Comparison of ENCODE assay signal across 29 cellular contexts in the genomic region with DNA sequence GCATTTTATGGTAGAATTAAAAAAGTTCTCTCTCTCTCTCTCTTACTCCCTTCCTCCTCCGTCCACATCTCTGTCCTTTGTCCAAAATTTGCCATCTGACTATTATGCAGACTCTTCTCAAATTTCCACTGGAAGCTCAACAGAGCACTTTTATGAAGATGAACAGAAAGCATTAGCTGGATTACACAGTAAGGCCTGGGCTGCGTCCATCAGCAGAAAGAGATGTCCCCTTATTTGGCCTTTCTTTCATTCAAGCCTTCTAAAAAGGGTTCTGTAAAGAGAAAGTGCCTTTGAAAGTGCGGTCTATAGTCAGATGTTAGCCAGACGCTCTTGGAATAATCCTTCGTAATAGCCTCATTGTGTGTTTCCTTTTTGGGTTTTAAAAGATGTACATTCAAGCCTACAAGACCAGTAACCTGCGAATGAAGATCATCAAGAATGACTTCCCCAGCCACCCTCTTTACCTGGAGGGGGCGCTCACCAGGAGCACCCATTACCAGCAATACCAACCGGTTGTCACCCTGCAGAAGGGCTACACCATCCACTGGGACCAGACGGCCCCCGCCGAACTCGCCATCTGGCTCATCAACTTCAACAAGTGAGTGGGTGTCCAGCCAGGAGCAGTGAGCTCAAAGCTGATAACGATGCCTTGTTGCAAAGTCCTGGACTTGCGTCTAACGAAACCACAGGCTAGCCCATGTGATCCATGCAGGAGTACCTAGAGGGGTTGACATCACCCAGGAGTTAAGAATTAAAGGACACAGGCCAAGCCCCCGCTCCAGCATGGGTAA. TPM values are rescaled to one million over a fixed set of nuclear protein-coding genes. Genes with fewer than 3 reads are reported as not detected.
A peak's percentile ranks its signal among the peaks of the same experiment; 100 is the strongest.
DNase-seq lines count a peak whose midpoint lies in the region; TF ChIP-seq lines count a peak whose summit lies in the region.
"Had no signal": no experiment of that assay in that cellular context is flagged by ENCODE, and none has a peak within 500 bp of the region (broad histone marks: within the 10 kb centered on the region; RNA-seq: fewer than 3 reads in every experiment).

No MANE protein-coding gene starts in this region.

- H2BK120ac ChIP-seq in trophoblast cell (ENCODE audit: insufficient read depth, low read length, poor library complexity) = peak overlapping the region; percentile 0

- H3K79me1 ChIP-seq in trophoblast cell (ENCODE audit: low read length) = peaks cover 2% of the 10 kb centered on the region

- no peak overlapping the region for H3K4me3 ChIP-seq in AG04450 (ENCODE audit: low read depth, low read length)
- no peak overlapping the region for H3K4me3 ChIP-seq in fibroblast of villous mesenchyme (ENCODE audit: low read depth, low read length)
- no peak overlapping the region for H3K4me3 ChIP-seq in trophoblast cell (ENCODE audit: low read depth, low read length)
- H3K4me3 ChIP-seq: A549, body of pancreas, GM12878, MG63 had no signal

- no peak overlapping the region for H3K23ac ChIP-seq in trophoblast cell (ENCODE audit: low read length)

- H3K27ac Mint-ChIP-seq in glutamatergic neuron (ENCODE audit: unreplicated experiment) = no peak overlapping the region
- H3K27ac Mint-ChIP-seq: activated CD4-positive, alpha-beta memory T cell treated with anti-CD3 and anti-CD28 coated beads for 36 hours; activated naive CD4-positive, alpha-beta T cell treated with anti-CD3 and anti-CD28 coated beads, Interleukin-2, amount 10 ng/mL, durations not matched to agents 7 days and 5 days; B cell; natural killer cell; stimulated activated naive B cell treated with anti-CD40 and anti-IgM and Interleukin-4, amounts not matched to agents 10 μg/mL and 1 μg/mL and 100 μg/mL, for 72 hours had no signal

- peaks cover 2% of the 10 kb centered on the region for H3K9me3 Mint-ChIP-seq in glutamatergic neuron (ENCODE audit: unreplicated experiment)
- H3K9me3 Mint-ChIP-seq: activated CD4-positive, alpha-beta memory T cell treated with anti-CD3 and anti-CD28 coated beads for 36 hours; activated naive CD4-positive, alpha-beta T cell treated with anti-CD3 and anti-CD28 coated beads, Interleukin-2, amount 10 ng/mL, durations not matched to agents 7 days and 5 days; CD4-positive, alpha-beta memory T cell; natural killer cell; stimulated activated naive B cell treated with anti-CD40 and anti-IgM and Interleukin-4, amounts not matched to agents 10 μg/mL and 1 μg/mL and 100 μg/mL, for 72 hours had no signal

- H3K36me3 ChIP-seq in trophoblast cell (ENCODE audit: control insufficient read depth in 1 of 2, insufficient read depth in 2 of 2, low read length in 2 of 2) = peaks cover 5 to 17% of the 10 kb centered on the region in 2 experiments

- no peaks in the 10 kb centered on the region for H3K27me3 ChIP-seq in AG04450 (ENCODE audit: control insufficient read depth, insufficient read depth, low read length)
- H3K27me3 ChIP-seq in trophoblast cell (ENCODE audit: insufficient read depth, low read length) = no peaks in the 10 kb centered on the region
- H3K27me3 ChIP-seq: body of pancreas, MG63 had no signal

- H2AFZ ChIP-seq in trophoblast cell (ENCODE audit: insufficient read depth, low read length, poor library complexity) = no peak overlapping the region

- H3K18ac ChIP-seq in trophoblast cell (ENCODE audit: low read length) = no peak overlapping the region

- no peaks in the 10 kb centered on the region for H3K79me2 ChIP-seq in trophoblast cell (ENCODE audit: control insufficient read depth, insufficient read depth, low read length, poor library complexity)

- no peak overlapping the region for H4K12ac ChIP-seq in trophoblast cell (ENCODE audit: low read depth, low read length)

- peak overlapping the region; percentile 11 for H3K27ac ChIP-seq in AG04450 (ENCODE audit: low read depth, low read length)
- peak overlapping the region; percentile 21 for H3K27ac ChIP-seq in trophoblast cell (ENCODE audit: low read depth, low read length)
- H3K27ac ChIP-seq: A549, body of pancreas had no signal

- H3K9me3 ChIP-seq in AG04450 (ENCODE audit: control insufficient read depth, insufficient read depth, low read length) = no peaks in the 10 kb centered on the region
- H3K9me3 ChIP-seq in trophoblast cell (ENCODE audit: insufficient read depth, low read depth, low read length) = no peaks in the 10 kb centered on the region
- H3K9me3 ChIP-seq: A549, body of pancreas, MG63 had no signal

- peaks cover 10% of the 10 kb centered on the region for H3K36me3 Mint-ChIP-seq in glutamatergic neuron (ENCODE audit: unreplicated experiment)
- H3K36me3 Mint-ChIP-seq: activated naive CD4-positive, alpha-beta T cell treated with anti-CD3 and anti-CD28 coated beads, Interleukin-2, amount 10 ng/mL, durations not matched to agents 7 days and 5 days; natural killer cell had no signal

- CTCF ChIA-PET in AG04450 (lab: Charles Lee) = no interaction called here

- H2BK12ac ChIP-seq in trophoblast cell (ENCODE audit: low read length) = no peak overlapping the region

- in situ Hi-C loops in SK-MEL-5 (cut with HindIII; ENCODE audit: low pct_unique_long_range_greater_than_20kb, low sequenced_read_pairs) = no loop called here

- H3K9ac ChIP-seq in trophoblast cell (ENCODE audit: low read length) = no peak overlapping the region

- no peak overlapping the region for H3K4me2 ChIP-seq in trophoblast cell (ENCODE audit: low read length)
- H3K4me2 ChIP-seq: A549 had no signal

- DNase-seq in AG04450 (ENCODE audit: low read depth, low spot score) (no peak), SK-MEL-5 (ENCODE audit: low read depth, low spot score) (peak; percentile 59), fibroblast of villous mesenchyme (ENCODE audit: low read depth) (peak; percentile 16), trophoblast cell (no peak), activated gamma-delta T cell (lab: John Stamatoyannopoulos, UW) (no peak), DMS114 treated with DMSO at 0.1 percent for 48 hours (lab: John Stamatoyannopoulos, UW; ENCODE audit: unreplicated experiment) (no peak), GF-D8 (lab: John Stamatoyannopoulos, UW) (no peak), glutamatergic neuron (no peak)
- DNase-seq: activated CD4-positive, alpha-beta memory T cell treated with anti-CD3 and anti-CD28 coated beads for 36 hours; activated CD4-positive, alpha-beta T cell treated with anti-CD3 and anti-CD28 coated beads for 1 hour; activated CD8-positive, alpha-beta memory T cell treated with anti-CD3 and anti-CD28 coated beads, Interleukin-2, amount 50 U/mL, for 4 hours; activated naive CD4-positive, alpha-beta T cell treated with anti-CD3 and anti-CD28 coated beads, Interleukin-2, amount 10 ng/mL, durations not matched to agents 7 days and 5 days; body of pancreas; CD4-positive, alpha-beta memory T cell; cerebellar nuclear complex; head of caudate nucleus; KG1; kidney; MG63; natural killer cell; NCI-H2029 treated with DMSO at 0.1 percent for 48 hours; NCI-H2227 treated with DMSO at 0.1 percent for 48 hours; NCI-H526; Right ventricle myocardium superior; stimulated activated naive B cell treated with anti-CD40 and anti-IgM and Interleukin-4, amounts not matched to agents 10 μg/mL and 1 μg/mL and 100 μg/mL, for 72 hours; T-helper 2 cell had no signal

- no peak for TF ChIP-seq CTCF in AG04450 (IDR thresholded peaks at IDR 0.05; ENCODE audit: low read depth, low read length)
- no peak for TF ChIP-seq CTCF in fibroblast of villous mesenchyme (IDR thresholded peaks at IDR 0.05; ENCODE audit: insufficient read depth, low read depth, low read length)
- no peak for TF ChIP-seq CTCF in glutamatergic neuron (IDR thresholded peaks at IDR 0.05; ENCODE audit: partially characterized antibody, unreplicated experiment)

- no peak overlapping the region for H3K4me3 Mint-ChIP-seq in glutamatergic neuron (ENCODE audit: unreplicated experiment)
- H3K4me3 Mint-ChIP-seq: activated CD4-positive, alpha-beta memory T cell treated with anti-CD3 and anti-CD28 coated beads for 36 hours; activated naive CD4-positive, alpha-beta T cell treated with anti-CD3 and anti-CD28 coated beads, Interleukin-2, amount 10 ng/mL, durations not matched to agents 7 days and 5 days; B cell; CD4-positive, alpha-beta memory T cell; natural killer cell; stimulated activated naive B cell treated with anti-CD40 and anti-IgM and Interleukin-4, amounts not matched to agents 10 μg/mL and 1 μg/mL and 100 μg/mL, for 72 hours had no signal

- H3K27me3 Mint-ChIP-seq in glutamatergic neuron (ENCODE audit: unreplicated experiment) = no peaks in the 10 kb centered on the region
- H3K27me3 Mint-ChIP-seq: activated CD4-positive, alpha-beta memory T cell treated with anti-CD3 and anti-CD28 coated beads for 36 hours; activated naive CD4-positive, alpha-beta T cell treated with anti-CD3 and anti-CD28 coated beads, Interleukin-2, amount 10 ng/mL, durations not matched to agents 7 days and 5 days; B cell; CD4-positive, alpha-beta memory T cell; stimulated activated naive B cell treated with anti-CD40 and anti-IgM and Interleukin-4, amounts not matched to agents 10 μg/mL and 1 μg/mL and 100 μg/mL, for 72 hours had no signal

- POLR2A ChIA-PET in AG04450 (lab: Yijun Ruan, JAX) = no interaction called here

- peaks cover 6% of the 10 kb centered on the region for H3K4me1 Mint-ChIP-seq in glutamatergic neuron (ENCODE audit: low read depth, unreplicated experiment)
- H3K4me1 Mint-ChIP-seq: B cell; CD4-positive, alpha-beta memory T cell had no signal

- H3K14ac ChIP-seq in trophoblast cell (ENCODE audit: low read length) = no peak overlapping the region

- peaks cover 8 to 12% of the 10 kb centered on the region in 2 experiments for H3K4me1 ChIP-seq in trophoblast cell (ENCODE audit: control insufficient read depth in 1 of 2, insufficient read depth in 2 of 2, low read length in 2 of 2)
- H3K4me1 ChIP-seq: A549, body of pancreas had no signal

- no peak overlapping the region for H2AK5ac ChIP-seq in trophoblast cell (ENCODE audit: low read length)

- no peak overlapping the region for H3K4ac ChIP-seq in trophoblast cell (ENCODE audit: low read depth, low read length)

- H2BK5ac ChIP-seq in trophoblast cell (ENCODE audit: low read depth, low read length, poor library complexity) = no peak overlapping the region

- WGBS in trophoblast cell (ENCODE audit: extremely low coverage, insufficient coverage, insufficient read length) = no CpG with 5 or more reads among the region's 16 CpGs

- H4K91ac ChIP-seq in trophoblast cell (ENCODE audit: low read depth, low read length) = no peak overlapping the region

- H4K8ac ChIP-seq in trophoblast cell (ENCODE audit: low read depth, low read length) = no peak overlapping the region

RNA-seq across cellular contexts. Expression of gene MESD, which starts 53.1 kb away (rescaled TPM):
- polyA plus RNA-seq in AG04450 (2011; rRNA removed) = 19.1 and 23.9 TPM in 2 replicates
- polyA minus RNA-seq in AG04450 (2011; rRNA and poly(A)+ RNA removed) = 8.4 and 12.4 TPM in 2 replicates
- 55.4 and 55.6 TPM in 2 replicates for total RNA-seq in SK-MEL-5 (2014; rRNA removed; shearing (Covaris generic))
- 35.5 and 41.2 TPM in 2 replicates for polyA plus RNA-seq in SK-MEL-5 (2015; cell fraction: cytosol; rRNA removed)
- polyA plus RNA-seq in SK-MEL-5 (2015; cell fraction: nucleus; rRNA removed) = 12.8 and 14.5 TPM in 2 replicates
- total RNA-seq in fibroblast of villous mesenchyme = 17.1 and 24.2 TPM in 2 replicates
- polyA plus RNA-seq in trophoblast cell (2013) = 50.6 and 52.8 TPM in 2 replicates
- total RNA-seq in glutamatergic neuron (ENCODE audit: unreplicated experiment) = 21.9 TPM

Comparison
In these comparisons a context has a peak if more than half of its experiments do, and no peak if none do; other contexts are left out.
1. DNase-seq: peak in SK-MEL-5 (single experiment) and fibroblast of villous mesenchyme (single experiment); none in AG04450 (single experiment), trophoblast cell (0 of 2), activated gamma-delta T cell (single experiment), DMS114 treated with DMSO at 0.1 percent for 48 hours (single experiment), GF-D8 (single experiment) and glutamatergic neuron (single experiment).